1 cellular context compared by ENCODE assay signal in genomic region chr16:83807710-83808572, GRCh38.
TF ChIP-seq lines count a peak whose summit lies in the region.

Gene HSBP1 (plus strand): TSS chr16:83807978. CDS start chr16:83808077, 99 bp downstream.

TF ChIP-seq in HepG2, 621 proteins besides CTCF, POLR2A, EP300 and RAD21 (continued from another document and continues in another):
- peak; percentile 97 for TF ChIP-seq ZNF687 (CRISPR knock-in tag; IDR thresholded peaks at IDR 0.05)
- no peak for TF ChIP-seq TRIM24 (CRISPR knock-in tag; IDR thresholded peaks at IDR 0.05)
- 0 out of 4 replicates have a peak, but pooled peaks of 1 of the 2 experiments have one; percentile 24 for TF ChIP-seq NR2F1 (CRISPR knock-in tag; IDR thresholded peaks at IDR 0.05)
- TF ChIP-seq ZNF225 (CRISPR knock-in tag; IDR thresholded peaks at IDR 0.05) = 0 out of 2 replicates have a peak, but pooled peaks have one; percentile 11
- TF ChIP-seq ASH2L (IDR thresholded peaks at IDR 0.05; ENCODE audit: insufficient read length, low read depth, low read length) = peak; percentile 78
- TF ChIP-seq MAFG (CRISPR knock-in tag; IDR thresholded peaks at IDR 0.05) = no peak
- TF ChIP-seq KLF12 (CRISPR knock-in tag; IDR thresholded peaks at IDR 0.05; ENCODE audit: borderline replicate concordance) = peak; percentile 76; the same call in 1 of the 2 replicates
- TF ChIP-seq, protein P1, sequence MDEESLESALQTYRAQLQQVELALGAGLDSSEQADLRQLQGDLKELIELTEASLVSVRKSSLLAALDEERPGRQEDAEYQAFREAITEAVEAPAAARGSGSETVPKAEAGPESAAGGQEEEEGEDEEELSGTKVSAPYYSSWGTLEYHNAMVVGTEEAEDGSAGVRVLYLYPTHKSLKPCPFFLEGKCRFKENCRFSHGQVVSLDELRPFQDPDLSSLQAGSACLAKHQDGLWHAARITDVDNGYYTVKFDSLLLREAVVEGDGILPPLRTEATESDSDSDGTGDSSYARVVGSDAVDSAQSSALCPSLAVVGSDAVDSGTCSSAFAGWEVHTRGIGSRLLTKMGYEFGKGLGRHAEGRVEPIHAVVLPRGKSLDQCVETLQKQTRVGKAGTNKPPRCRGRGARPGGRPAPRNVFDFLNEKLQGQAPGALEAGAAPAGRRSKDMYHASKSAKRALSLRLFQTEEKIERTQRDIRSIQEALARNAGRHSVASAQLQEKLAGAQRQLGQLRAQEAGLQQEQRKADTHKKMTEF (CRISPR knock-in tag; IDR thresholded peaks at IDR 0.05) = peak; percentile 80
- peak; percentile 67 for TF ChIP-seq ZNF607 (CRISPR knock-in tag; IDR thresholded peaks at IDR 0.05; ENCODE audit: borderline replicate concordance)
- no peak for TF ChIP-seq SP140L (CRISPR knock-in tag; IDR thresholded peaks at IDR 0.05; ENCODE audit: borderline replicate concordance)
- TF ChIP-seq HOXA7 (CRISPR knock-in tag; IDR thresholded peaks at IDR 0.05) = no peak
- TF ChIP-seq NONO (IDR thresholded peaks at IDR 0.05) = no peak
- peak; percentile 68 for TF ChIP-seq NONO (CRISPR knock-in tag; conservative IDR thresholded peaks at IDR 0.05)
- TF ChIP-seq SALL2 (CRISPR knock-in tag; IDR thresholded peaks at IDR 0.05) = 0 out of 2 replicates have a peak, but pooled peaks have one; percentile 31
- TF ChIP-seq ZNF556 (CRISPR knock-in tag; IDR thresholded peaks at IDR 0.05; ENCODE audit: borderline replicate concordance) = no peak; the same call in 1 of the 2 replicates
- peak; percentile 50; the same call in 1 of the 2 replicates for TF ChIP-seq ZNF777 (CRISPR knock-in tag; IDR thresholded peaks at IDR 0.05)
- TF ChIP-seq ZNF431 (CRISPR knock-in tag; IDR thresholded peaks at IDR 0.05; ENCODE audit: borderline replicate concordance, low read depth) = no peak
- TF ChIP-seq ZNF678 (CRISPR knock-in tag; IDR thresholded peaks at IDR 0.05) = no peak
- 0 out of 2 replicates have a peak, but pooled peaks have one; percentile 10 for TF ChIP-seq ZNF501 (CRISPR knock-in tag; IDR thresholded peaks at IDR 0.05)
- 0 out of 2 replicates have a peak, but pooled peaks have one; percentile 6 for TF ChIP-seq ZNF619 (CRISPR knock-in tag; IDR thresholded peaks at IDR 0.05)
- no peak for TF ChIP-seq ZSCAN25 (CRISPR knock-in tag; IDR thresholded peaks at IDR 0.05)
- TF ChIP-seq, protein P2, sequence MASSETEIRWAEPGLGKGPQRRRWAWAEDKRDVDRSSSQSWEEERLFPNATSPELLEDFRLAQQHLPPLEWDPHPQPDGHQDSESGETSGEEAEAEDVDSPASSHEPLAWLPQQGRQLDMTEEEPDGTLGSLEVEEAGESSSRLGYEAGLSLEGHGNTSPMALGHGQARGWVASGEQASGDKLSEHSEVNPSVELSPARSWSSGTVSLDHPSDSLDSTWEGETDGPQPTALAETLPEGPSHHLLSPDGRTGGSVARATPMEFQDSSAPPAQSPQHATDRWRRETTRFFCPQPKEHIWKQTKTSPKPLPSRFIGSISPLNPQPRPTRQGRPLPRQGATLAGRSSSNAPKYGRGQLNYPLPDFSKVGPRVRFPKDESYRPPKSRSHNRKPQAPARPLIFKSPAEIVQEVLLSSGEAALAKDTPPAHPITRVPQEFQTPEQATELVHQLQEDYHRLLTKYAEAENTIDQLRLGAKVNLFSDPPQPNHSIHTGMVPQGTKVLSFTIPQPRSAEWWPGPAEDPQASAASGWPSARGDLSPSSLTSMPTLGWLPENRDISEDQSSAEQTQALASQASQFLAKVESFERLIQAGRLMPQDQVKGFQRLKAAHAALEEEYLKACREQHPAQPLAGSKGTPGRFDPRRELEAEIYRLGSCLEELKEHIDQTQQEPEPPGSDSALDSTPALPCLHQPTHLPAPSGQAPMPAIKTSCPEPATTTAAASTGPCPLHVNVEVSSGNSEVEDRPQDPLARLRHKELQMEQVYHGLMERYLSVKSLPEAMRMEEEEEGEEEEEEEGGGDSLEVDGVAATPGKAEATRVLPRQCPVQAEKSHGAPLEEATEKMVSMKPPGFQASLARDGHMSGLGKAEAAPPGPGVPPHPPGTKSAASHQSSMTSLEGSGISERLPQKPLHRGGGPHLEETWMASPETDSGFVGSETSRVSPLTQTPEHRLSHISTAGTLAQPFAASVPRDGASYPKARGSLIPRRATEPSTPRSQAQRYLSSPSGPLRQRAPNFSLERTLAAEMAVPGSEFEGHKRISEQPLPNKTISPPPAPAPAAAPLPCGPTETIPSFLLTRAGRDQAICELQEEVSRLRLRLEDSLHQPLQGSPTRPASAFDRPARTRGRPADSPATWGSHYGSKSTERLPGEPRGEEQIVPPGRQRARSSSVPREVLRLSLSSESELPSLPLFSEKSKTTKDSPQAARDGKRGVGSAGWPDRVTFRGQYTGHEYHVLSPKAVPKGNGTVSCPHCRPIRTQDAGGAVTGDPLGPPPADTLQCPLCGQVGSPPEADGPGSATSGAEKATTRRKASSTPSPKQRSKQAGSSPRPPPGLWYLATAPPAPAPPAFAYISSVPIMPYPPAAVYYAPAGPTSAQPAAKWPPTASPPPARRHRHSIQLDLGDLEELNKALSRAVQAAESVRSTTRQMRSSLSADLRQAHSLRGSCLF (CRISPR knock-in tag; IDR thresholded peaks at IDR 0.05; ENCODE audit: borderline replicate concordance) = no peak
- no peak for TF ChIP-seq ZC3H4 (CRISPR knock-in tag; IDR thresholded peaks at IDR 0.05; ENCODE audit: borderline replicate concordance)
- TF ChIP-seq ZNF672 (CRISPR knock-in tag; IDR thresholded peaks at IDR 0.05) = no peak
- TF ChIP-seq ZNF552 (CRISPR knock-in tag; IDR thresholded peaks at IDR 0.05; ENCODE audit: borderline replicate concordance) = peak; percentile 62
- TF ChIP-seq ATAD3A (CRISPR knock-in tag; IDR thresholded peaks at IDR 0.05) = no peak
- 0 out of 2 replicates have a peak, but pooled peaks have one; percentile 59 for TF ChIP-seq RFXAP (CRISPR knock-in tag; IDR thresholded peaks at IDR 0.05; ENCODE audit: borderline replicate concordance)
- peak; percentile 99 for TF ChIP-seq CHD2 (IDR thresholded peaks at IDR 0.05; ENCODE audit: low read depth, low read length)
- peak; percentile 85 for TF ChIP-seq ELF3 (CRISPR knock-in tag; IDR thresholded peaks at IDR 0.05)
- TF ChIP-seq, protein P3, sequence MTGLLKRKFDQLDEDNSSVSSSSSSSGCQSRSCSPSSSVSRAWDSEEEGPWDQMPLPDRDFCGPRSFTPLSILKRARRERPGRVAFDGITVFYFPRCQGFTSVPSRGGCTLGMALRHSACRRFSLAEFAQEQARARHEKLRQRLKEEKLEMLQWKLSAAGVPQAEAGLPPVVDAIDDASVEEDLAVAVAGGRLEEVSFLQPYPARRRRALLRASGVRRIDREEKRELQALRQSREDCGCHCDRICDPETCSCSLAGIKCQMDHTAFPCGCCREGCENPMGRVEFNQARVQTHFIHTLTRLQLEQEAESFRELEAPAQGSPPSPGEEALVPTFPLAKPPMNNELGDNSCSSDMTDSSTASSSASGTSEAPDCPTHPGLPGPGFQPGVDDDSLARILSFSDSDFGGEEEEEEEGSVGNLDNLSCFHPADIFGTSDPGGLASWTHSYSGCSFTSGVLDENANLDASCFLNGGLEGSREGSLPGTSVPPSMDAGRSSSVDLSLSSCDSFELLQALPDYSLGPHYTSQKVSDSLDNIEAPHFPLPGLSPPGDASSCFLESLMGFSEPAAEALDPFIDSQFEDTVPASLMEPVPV (CRISPR knock-in tag; IDR thresholded peaks at IDR 0.05) = 0 out of 2 replicates have a peak, but pooled peaks have one; percentile 59
- TF ChIP-seq GZF1 (CRISPR knock-in tag; IDR thresholded peaks at IDR 0.05) = no peak
- TF ChIP-seq REXO4 (CRISPR knock-in tag; IDR thresholded peaks at IDR 0.05; ENCODE audit: borderline replicate concordance) = 0 out of 2 replicates have a peak, but pooled peaks have one; percentile 48
- peak; percentile 40; the same call in 1 of the 2 replicates for TF ChIP-seq PPARG (CRISPR knock-in tag; conservative IDR thresholded peaks at IDR 0.05)
- 0 out of 2 replicates have a peak, but pooled peaks have one; percentile 16 for TF ChIP-seq TERF1 (CRISPR knock-in tag; IDR thresholded peaks at IDR 0.05)
- TF ChIP-seq ZNF383 (CRISPR knock-in tag; IDR thresholded peaks at IDR 0.05; ENCODE audit: borderline replicate concordance) = peak; percentile 86; the same call in 1 of the 2 replicates
- TF ChIP-seq ZNF558 (CRISPR knock-in tag; IDR thresholded peaks at IDR 0.05; ENCODE audit: borderline replicate concordance) = peak; percentile 60; the same call in 1 of the 2 replicates
- 0 out of 2 replicates have a peak, but pooled peaks have one; percentile 11 for TF ChIP-seq RCOR2 (CRISPR knock-in tag; IDR thresholded peaks at IDR 0.05)
- no peak for TF ChIP-seq HNF1A (IDR thresholded peaks at IDR 0.05; ENCODE audit: low read depth)
- TF ChIP-seq HNF1A (CRISPR knock-in tag; IDR thresholded peaks at IDR 0.05; ENCODE audit: borderline replicate concordance) = peak; percentile 52; the same call in 1 of the 2 replicates
- TF ChIP-seq SOX13 (IDR thresholded peaks at IDR 0.05) = no peak
- peak in 1 of 2 experiments; percentile 24; a peak in 1 of 4 replicates for TF ChIP-seq SOX13 (CRISPR knock-in tag; conservative IDR thresholded peaks at IDR 0.05 in 1 of 2, IDR thresholded peaks at IDR 0.05 in 1 of 2)
- TF ChIP-seq ZBTB44 (CRISPR knock-in tag; IDR thresholded peaks at IDR 0.05) = no peak
